ENCODE assay signal across 15 cellular contexts in genomic region chr7:106618480-106618879, GRCh38. TPM values are rescaled to one million over a fixed set of nuclear protein-coding genes. Genes with fewer than 3 reads are reported as not detected.
DNase-seq lines count a peak whose midpoint lies in the region; ATAC-seq and TF ChIP-seq lines count a peak whose summit lies in the region.
"Had no signal": no experiment of that assay in that cellular context is flagged by ENCODE, and none has a peak within 500 bp of the region (broad histone marks: within the 10 kb centered on the region; RNA-seq: fewer than 3 reads in every experiment).

No MANE protein-coding gene starts in this region.

- ATAC-seq in HG03196 (IDR thresholded peaks at IDR 0.05; ENCODE audit: unreplicated experiment) (no peak), GM19023 (IDR thresholded peaks at IDR 0.05; ENCODE audit: unreplicated experiment) (no peak)
- ATAC-seq: T-cell had no signal

- H3K27me3 ChIP-seq in stomach, result no peaks in the 10 kb centered on the region
- H3K27me3 ChIP-seq: esophagus muscularis mucosa, testis had no signal

- H3K9me3 ChIP-seq in stomach, result peaks cover 0 to 14% (median 5%) of the 10 kb centered on the region in 4 donors
- H3K9me3 ChIP-seq: testis had no signal

- no peak overlapping the region for H3K27ac ChIP-seq in stomach
- H3K27ac ChIP-seq: esophagus muscularis mucosa, testis had no signal

- no peaks in the 10 kb centered on the region for H3K4me1 ChIP-seq in stomach
- H3K4me1 ChIP-seq: testis had no signal

- TF ChIP-seq CTCF in AG10803 (conservative IDR thresholded peaks at IDR 0.05; ENCODE audit: low read length) (no peak), cardiac fibroblast (IDR thresholded peaks at IDR 0.05; ENCODE audit: low read depth, low read length) (no peak), stomach (IDR thresholded peaks at IDR 0.05) (no peak)

- intact Hi-C loops in stomach (cut with DNase I; ENCODE audit: low total_unique reads), result no loop called here

- 68 to 88% (median 70%) methylated on average over 1 of the region's 1 CpG for WGBS in stomach, 5 donors

- TF ChIP-seq EP300 in stomach (IDR thresholded peaks at IDR 0.05), result no peak

- H3K4me3 ChIP-seq in AG10803 (ENCODE audit: low read length) (no peak overlapping the region), cardiac fibroblast (replicated peaks in 1 of 2; ENCODE audit: low read depth in 2 of 2, low read length in 2 of 2) (no peak overlapping the region), stomach (no peak overlapping the region)
- H3K4me3 ChIP-seq: esophagus muscularis mucosa, testis had no signal

- no peaks in the 10 kb centered on the region for H3K36me3 ChIP-seq in stomach
- H3K36me3 ChIP-seq: esophagus muscularis mucosa had no signal

- peak; percentile 75 for DNase-seq in AG10803 (ENCODE audit: low read depth)
- peak; percentile 84 for DNase-seq in M059J (ENCODE audit: low read depth)
- peak; percentile 65 to 91 for DNase-seq in cardiac fibroblast (ENCODE audit: low read depth in 2 of 2)
- DNase-seq in left kidney (ENCODE audit: low read depth, low spot score), result peak; percentile 43
- no peak for DNase-seq in stomach
- no peak for DNase-seq in middle frontal gyrus (ENCODE audit: extremely low spot score, low spot score)
- DNase-seq: activated CD8-positive, alpha-beta memory T cell treated with anti-CD3 and anti-CD28 coated beads, Interleukin-2, amount 50 U/mL, for 48 hours; activated naive CD4-positive, alpha-beta T cell treated with anti-CD3 and anti-CD28 coated beads, Interleukin-2, amount 50 U/mL, for 16 hours; NCI-H2171 treated with DMSO at 0.1 percent for 48 hours; occipital lobe; T-cell; testis had no signal

- no peak for TF ChIP-seq POLR2A in stomach (IDR thresholded peaks at IDR 0.05)

RNA-seq across cellular contexts. Expression of gene CCDC71L, which starts 42.5 kb away (rescaled TPM):
- 202 and 220 TPM in 2 replicates for total RNA-seq in M059J (2014; rRNA removed; shearing (Covaris generic))
- total RNA-seq in stomach, result 10 to 100 TPM in 2 of 5 donors, 1 to 10 TPM in 3; 1.3 to 92.7 (median 8.1) TPM
- 10 to 100 TPM; 11.1 to 18.2 (median 11.6) TPM for polyA plus RNA-seq in stomach

Comparison
In these comparisons a context has a peak if more than half of its experiments do, and no peak if none do; other contexts are left out.
1. DNase-seq: peak in AG10803 (single experiment), M059J (single experiment), cardiac fibroblast (2 of 2) and left kidney (single experiment); none in stomach (single experiment) and middle frontal gyrus (single experiment).